In the genomic region with DNA sequence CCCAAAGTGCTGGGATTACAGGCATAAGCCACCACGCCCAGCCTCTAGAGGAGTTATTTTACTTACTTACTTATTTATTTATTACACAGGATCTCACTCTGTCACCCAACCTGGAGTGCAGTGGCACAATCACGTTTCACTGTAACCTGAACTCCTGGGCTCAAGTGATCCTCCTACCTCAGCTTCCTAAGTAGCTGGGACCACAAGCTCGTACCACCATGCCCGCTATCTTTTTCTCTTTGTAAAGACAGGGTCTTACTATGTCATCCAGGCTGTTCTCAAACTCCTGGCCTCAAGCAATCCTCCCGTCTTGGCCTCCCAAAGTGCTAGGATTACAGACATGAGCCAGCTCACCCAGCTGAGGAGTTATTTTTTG, we compare ENCODE assay signal across 1 cellular context.
TF ChIP-seq lines count a peak whose summit lies in the region.

No MANE protein-coding gene starts in this region.

TF ChIP-seq in IMR-90, 13 proteins besides CTCF, POLR2A, EP300 and RAD21:
- TF ChIP-seq RCOR1 (IDR thresholded peaks at IDR 0.05; ENCODE audit: insufficient replicate concordance, low read length) (no peak), MXI1 (IDR thresholded peaks at IDR 0.05; ENCODE audit: borderline replicate concordance, low read depth, low read length) (no peak), NFE2L2 (IDR thresholded peaks at IDR 0.05; ENCODE audit: low read depth, low read length) (no peak), CHD1 (IDR thresholded peaks at IDR 0.05; ENCODE audit: low read depth, low read length) (no peak), MAZ (IDR thresholded peaks at IDR 0.05; ENCODE audit: borderline replicate concordance, low read depth, low read length) (no peak), SMC3 (IDR thresholded peaks at IDR 0.05; ENCODE audit: low read depth, low read length) (no peak), RFX5 (IDR thresholded peaks at IDR 0.05; ENCODE audit: low read depth, low read length) (no peak), BHLHE40 (IDR thresholded peaks at IDR 0.05; ENCODE audit: low read depth, low read length) (no peak)
